ENCODE assay signal across 18 cellular contexts in genomic region chr2:234044157-234044556, GRCh38. TPM values are rescaled to one million over a fixed set of nuclear protein-coding genes. Genes with fewer than 3 reads are reported as not detected.
DNase-seq lines count a peak whose midpoint lies in the region; ATAC-seq, FAIRE-seq and TF ChIP-seq lines count a peak whose summit lies in the region.
"Had no signal": no experiment of that assay in that cellular context is flagged by ENCODE, and none has a peak within 500 bp of the region (broad histone marks: within the 10 kb centered on the region; RNA-seq: fewer than 3 reads in every experiment).

No MANE protein-coding gene starts in this region.

- TF ChIP-seq CTCF in bronchial epithelial cell (IDR thresholded peaks at IDR 0.05; ENCODE audit: insufficient read depth, low read length, severe bottlenecking): no peak
- TF ChIP-seq CTCF in lung (IDR thresholded peaks at IDR 0.05; ENCODE audit: control extremely low read depth, extremely low read depth): no peak

- no peaks in the 10 kb centered on the region for H3K4me1 ChIP-seq in lung (ENCODE audit: control insufficient read depth in 2 of 2, insufficient read depth in 2 of 2, low read length in 2 of 2)

- no peak overlapping the region for H3K4me3 ChIP-seq in bronchial epithelial cell (ENCODE audit: low read depth, low read length)
- no peak overlapping the region for H3K4me3 ChIP-seq in lung

- DNase-seq in Caki2 (ENCODE audit: low read depth) (peak; percentile 53), NCI-H226 (peak; percentile 71), bronchial epithelial cell (ENCODE audit: low read depth) (peak; percentile 86), lung (ENCODE audit: low spot score) (no peak), COLO668 (lab: John Stamatoyannopoulos, UW; ENCODE audit: unreplicated experiment) (no peak), middle frontal gyrus (ENCODE audit: extremely low spot score, low spot score) (no peak), OCI-M2 (lab: John Stamatoyannopoulos, UW; ENCODE audit: unreplicated experiment) (no peak)
- DNase-seq: activated CD4-positive, CD25-positive, alpha-beta regulatory T cell; activated CD8-positive, alpha-beta memory T cell treated with anti-CD3 and anti-CD28 coated beads, Interleukin-2, amount 50 U/mL, for 4 hours; CD4-positive, CD25-positive, alpha-beta regulatory T cell; GF-D8; head of caudate nucleus; left cardiac atrium; naive thymus-derived CD8-positive, alpha-beta T cell; NCI-H1092; NCI-H2227 treated with DMSO at 0.1 percent for 48 hours had no signal

- in situ Hi-C loops in Caki2 (cut with HindIII; ENCODE audit: low pct_unique_long_range_greater_than_20kb, low sequenced_read_pairs): no loop called here

- FAIRE-seq in bronchial epithelial cell (lab: Jason Lieb, UNC): no peak

- no peak overlapping the region for H3K27ac ChIP-seq in lung (ENCODE audit: low read depth in 1 of 2, low read length in 1 of 2)

- H3K9me3 ChIP-seq in lung (ENCODE audit: control insufficient read depth in 2 of 2, insufficient read depth in 1 of 2, low read length in 1 of 2): peaks cover 0 to 3% of the 10 kb centered on the region in 2 donors

- ATAC-seq in lung (ENCODE audit: insufficient read depth, low FRiP score) (peak; percentile 17), GM21529 (IDR thresholded peaks at IDR 0.05; ENCODE audit: unreplicated experiment) (no peak)
- ATAC-seq: left cardiac atrium; naive thymus-derived CD8-positive, alpha-beta T cell had no signal

- 44 to 61% methylated on average over 1 of the region's 1 CpG for WGBS in lung, 2 donors

- H3K27me3 ChIP-seq in bronchial epithelial cell (ENCODE audit: control insufficient read depth, insufficient read depth, low read length) (no peaks in the 10 kb centered on the region), lung (ENCODE audit: control insufficient read depth, insufficient read depth) (no peaks in the 10 kb centered on the region)

- H3K36me3 ChIP-seq in bronchial epithelial cell (ENCODE audit: control insufficient read depth, insufficient read depth, low read length) (no peaks in the 10 kb centered on the region), lung (ENCODE audit: control insufficient read depth in 2 of 2, insufficient read depth in 2 of 2, low read length in 2 of 2) (no peaks in the 10 kb centered on the region)

RNA-seq across cellular contexts. Expression of gene SPP2, which starts 6.3 kb away (rescaled TPM):
- not detected in 2 replicates for total RNA-seq in Caki2 (2014; rRNA removed; shearing (Covaris generic); ENCODE audit: low replicate concordance)
- not detected in 2 replicates for total RNA-seq in bronchial epithelial cell
- total RNA-seq in lung: not detected
- not detected for polyA plus RNA-seq in lung
- total RNA-seq: CD4-positive, CD25-positive, alpha-beta regulatory T cell; left cardiac atrium; naive thymus-derived CD8-positive, alpha-beta T cell; ureter had no signal
- polyA plus RNA-seq: CD4-positive, CD25-positive, alpha-beta regulatory T cell; naive thymus-derived CD8-positive, alpha-beta T cell had no signal

Comparison
In these comparisons a context has a peak if more than half of its experiments do, and no peak if none do; other contexts are left out.
1. DNase-seq: peak in Caki2 (single experiment), NCI-H226 (single experiment) and bronchial epithelial cell (single experiment); none in lung (single experiment), COLO668 (single experiment), middle frontal gyrus (single experiment) and OCI-M2 (single experiment).